ENCODE assay signal across 10 cellular contexts in genomic region chr7:117041007-117041406, GRCh38.
A peak's percentile ranks its signal among the peaks of the same experiment; 100 is the strongest.
DNase-seq lines count a peak whose midpoint lies in the region; ATAC-seq and TF ChIP-seq lines count a peak whose summit lies in the region.
"Had no signal": no experiment of that assay in that cellular context is flagged by ENCODE, and none has a peak within 500 bp of the region (broad histone marks: within the 10 kb centered on the region; RNA-seq: fewer than 3 reads in every experiment).

No MANE protein-coding gene starts in this region.

- POLR2A ChIA-PET in CD4-positive, alpha-beta memory T cell (lab: Charles Lee; ENCODE audit: partially characterized antibody), result no interaction called here

- H3K4me1 Mint-ChIP-seq in activated T-cell treated with anti-CD3 and anti-CD28 coated beads, Interleukin-2, amount 50 U/mL, for 4 hours (ENCODE audit: low read depth), result peaks cover 5% of the 10 kb centered on the region
- H3K4me1 Mint-ChIP-seq in stimulated activated effector memory CD8-positive, alpha-beta T cell treated with anti-CD3 and anti-CD28 coated beads, Interleukin-12 subunit alpha, Interleukin-12 subunit beta, amount 100 ng/mL, for 72 hours, result peaks cover 17% of the 10 kb centered on the region
- H3K4me1 Mint-ChIP-seq in CD4-positive, alpha-beta memory T cell, result peaks cover 0 to 3% (median 0%) of the 10 kb centered on the region in 4 donors

- no peaks in the 10 kb centered on the region for H4K20me1 ChIP-seq in MM.1S (ENCODE audit: insufficient read depth, low read length)

- no peaks in the 10 kb centered on the region for H3K9me2 ChIP-seq in MM.1S (replicated peaks; ENCODE audit: insufficient read depth, low read length)

- H3K4me2 ChIP-seq in MM.1S (ENCODE audit: low read depth, low read length), result no peak overlapping the region

- peak; percentile 77 for ATAC-seq in activated T-cell treated with anti-CD3 and anti-CD28 coated beads, Interleukin-2, amount 50 U/mL, for 4 hours
- ATAC-seq in GM21737 (IDR thresholded peaks at IDR 0.05; ENCODE audit: unreplicated experiment), result peak; percentile 78
- ATAC-seq in HG03460 (IDR thresholded peaks at IDR 0.05; ENCODE audit: unreplicated experiment), result peak; percentile 86
- ATAC-seq in stimulated activated effector memory CD8-positive, alpha-beta T cell treated with anti-CD3 and anti-CD28 coated beads, Interleukin-12 subunit alpha, Interleukin-12 subunit beta, amount 100 ng/mL, for 72 hours, result peak; percentile 97
- ATAC-seq: mucosa of descending colon had no signal

- no peak for TF ChIP-seq CTCF in MM.1S (IDR thresholded peaks at IDR 0.05; ENCODE audit: low read length)

- no peaks in the 10 kb centered on the region for H3F3A ChIP-seq in MM.1S (ENCODE audit: insufficient read depth, low read length)

- H3K36me3 ChIP-seq in MM.1S (replicated peaks; ENCODE audit: insufficient read depth, low read length), result no peaks in the 10 kb centered on the region
- no peaks in the 10 kb centered on the region for H3K36me3 ChIP-seq in CD4-positive, alpha-beta memory T cell (ENCODE audit: insufficient read depth, low read length)

- H3K27me3 ChIP-seq in MM.1S (replicated peaks; ENCODE audit: insufficient read depth, low read length), result no peaks in the 10 kb centered on the region
- H3K27me3 ChIP-seq in CD4-positive, alpha-beta memory T cell (ENCODE audit: insufficient read depth, low read length), result no peaks in the 10 kb centered on the region

- H2AFZ ChIP-seq in MM.1S (ENCODE audit: low read length), result no peak overlapping the region

- H3K9ac ChIP-seq in MM.1S (ENCODE audit: low read length), result no peak overlapping the region

- no peaks in the 10 kb centered on the region for H3K4me1 ChIP-seq in MM.1S (ENCODE audit: low read length)
- no peaks in the 10 kb centered on the region for H3K4me1 ChIP-seq in CD4-positive, alpha-beta memory T cell (ENCODE audit: insufficient read depth, low read length)

- intact Hi-C loops in CD4-positive, alpha-beta memory T cell (cut with micrococcal nuclease), result no loop called here

- H3K9me3 Mint-ChIP-seq in activated T-cell treated with anti-CD3 and anti-CD28 coated beads, Interleukin-2, amount 50 U/mL, for 4 hours, result no peaks in the 10 kb centered on the region
- H3K9me3 Mint-ChIP-seq in stimulated activated effector memory CD8-positive, alpha-beta T cell treated with anti-CD3 and anti-CD28 coated beads, Interleukin-12 subunit alpha, Interleukin-12 subunit beta, amount 100 ng/mL, for 72 hours, result no peaks in the 10 kb centered on the region
- H3K9me3 Mint-ChIP-seq in CD4-positive, alpha-beta memory T cell, result peaks cover 0 to 1% (median 0%) of the 10 kb centered on the region in 8 donors

- no peak for DNase-seq in activated T-cell treated with anti-CD3 and anti-CD28 coated beads, Interleukin-2, amount 50 U/mL, for 4 hours
- no peak for DNase-seq in activated T-cell treated with anti-CD3 and anti-CD28 coated beads, Interleukin-2, amount 50 U/mL, for 1 hour
- DNase-seq in stimulated activated effector memory CD8-positive, alpha-beta T cell treated with anti-CD3 and anti-CD28 coated beads, Interleukin-12 subunit alpha, Interleukin-12 subunit beta, amount 100 ng/mL, for 72 hours (ENCODE audit: low spot score in 2 of 2), result no peak
- no peak for DNase-seq in COLO668 (lab: John Stamatoyannopoulos, UW; ENCODE audit: unreplicated experiment)
- no peak for DNase-seq in MM.1S
- no peak for DNase-seq in CD4-positive, alpha-beta memory T cell
- DNase-seq: AML-193, mucosa of descending colon had no signal

- no peaks in the 10 kb centered on the region for H3K36me3 Mint-ChIP-seq in activated T-cell treated with anti-CD3 and anti-CD28 coated beads, Interleukin-2, amount 50 U/mL, for 4 hours (ENCODE audit: insufficient read depth)
- H3K36me3 Mint-ChIP-seq in stimulated activated effector memory CD8-positive, alpha-beta T cell treated with anti-CD3 and anti-CD28 coated beads, Interleukin-12 subunit alpha, Interleukin-12 subunit beta, amount 100 ng/mL, for 72 hours, result no peaks in the 10 kb centered on the region
- H3K36me3 Mint-ChIP-seq in CD4-positive, alpha-beta memory T cell, result no peaks in the 10 kb centered on the region

- CTCF ChIA-PET in CD4-positive, alpha-beta memory T cell (lab: Charles Lee; ENCODE audit: partially characterized antibody), result no interaction called here

- H3K4me3 Mint-ChIP-seq in activated T-cell treated with anti-CD3 and anti-CD28 coated beads, Interleukin-2, amount 50 U/mL, for 4 hours, result no peak overlapping the region
- no peak overlapping the region for H3K4me3 Mint-ChIP-seq in stimulated activated effector memory CD8-positive, alpha-beta T cell treated with anti-CD3 and anti-CD28 coated beads, Interleukin-12 subunit alpha, Interleukin-12 subunit beta, amount 100 ng/mL, for 72 hours
- H3K4me3 Mint-ChIP-seq in CD4-positive, alpha-beta memory T cell, result no peak overlapping the region

- H3K9me3 ChIP-seq in MM.1S (replicated peaks; ENCODE audit: insufficient read depth, low read length), result no peaks in the 10 kb centered on the region
- H3K9me3 ChIP-seq in CD4-positive, alpha-beta memory T cell (ENCODE audit: control insufficient read depth in 1 of 2, low read length in 2 of 2), result no peaks in the 10 kb centered on the region
- H3K9me3 ChIP-seq: mucosa of descending colon had no signal

- H3K27me3 Mint-ChIP-seq in activated T-cell treated with anti-CD3 and anti-CD28 coated beads, Interleukin-2, amount 50 U/mL, for 4 hours (ENCODE audit: low read depth), result no peaks in the 10 kb centered on the region
- H3K27me3 Mint-ChIP-seq in CD4-positive, alpha-beta memory T cell, result no peaks in the 10 kb centered on the region

- H3K27ac Mint-ChIP-seq in stimulated activated effector memory CD8-positive, alpha-beta T cell treated with anti-CD3 and anti-CD28 coated beads, Interleukin-12 subunit alpha, Interleukin-12 subunit beta, amount 100 ng/mL, for 72 hours, result peak overlapping the region; percentile 45
- H3K27ac Mint-ChIP-seq in CD4-positive, alpha-beta memory T cell, result peak overlapping the region in 1 of 7 donors; percentile 38

- H3K27ac ChIP-seq in MM.1S (ENCODE audit: low read length), result no peak overlapping the region
- H3K27ac ChIP-seq in CD4-positive, alpha-beta memory T cell (ENCODE audit: low read depth, low read length), result no peak overlapping the region

- H3K4me3 ChIP-seq in MM.1S (ENCODE audit: low read length), result no peak overlapping the region
- no peak overlapping the region for H3K4me3 ChIP-seq in CD4-positive, alpha-beta memory T cell (ENCODE audit: low read length in 2 of 2)
- H3K4me3 ChIP-seq: mucosa of descending colon had no signal

- H3K79me2 ChIP-seq in MM.1S (ENCODE audit: low read length), result peaks cover 7% of the 10 kb centered on the region; the same call in 1 of the 2 replicates
